In genomic region chr2:216012133-216012829, GRCh38 we compare ENCODE assay signal across 8 cellular contexts. TPM values are rescaled to one million over a fixed set of nuclear protein-coding genes. Genes with fewer than 3 reads are reported as not detected.
DNase-seq lines count a peak whose midpoint lies in the region; ATAC-seq and TF ChIP-seq lines count a peak whose summit lies in the region.

No MANE protein-coding gene starts in this region.

- POLR2A ChIA-PET in Caco-2 (lab: Charles Lee), result interaction anchor here (1.3 kb wide), 1 partner anchor 102 kb away, joined by 3 read pairs; no protein-coding TSS in a partner anchor

- no peaks in the 10 kb centered on the region for H3K36me3 Mint-ChIP-seq in Caco-2 (ENCODE audit: insufficient read depth, unreplicated experiment)

- intact Hi-C loops in Caco-2 (cut with micrococcal nuclease; ENCODE audit: unreplicated experiment), result loop anchor here (2.0 to 5.0 kb wide), 2 partner anchors 29 to 575 kb away; partner anchors contain the start of gene FN1

- 32 to 33% methylated on average over 6 of the region's 6 CpGs for WGBS in lung, 2 donors

- H3K4me2 ChIP-seq in KMS-11, result peak overlapping the region; percentile 89

- no peaks in the 10 kb centered on the region for H4K20me1 ChIP-seq in KMS-11 (ENCODE audit: insufficient read depth)

- DNase-seq in Caco-2 (peak; percentile 67 to 77), brain microvascular endothelial cell (no peak), lung (ENCODE audit: low spot score) (peak; percentile 67), MV-4-11 (lab: John Stamatoyannopoulos, UW) (no peak), hepatic stellate cell (ENCODE audit: low spot score) (no peak), NCI-H345 (lab: John Stamatoyannopoulos, UW) (no peak)

- peaks cover 41% of the 10 kb centered on the region for H3K79me2 ChIP-seq in KMS-11 (ENCODE audit: insufficient read depth, low read depth)

- H3K27me3 ChIP-seq in Caco-2 (replicated peaks; ENCODE audit: control insufficient read depth, insufficient read depth, low read length) (no peaks in the 10 kb centered on the region), KMS-11 (ENCODE audit: insufficient read depth, low read depth) (no peaks in the 10 kb centered on the region), brain microvascular endothelial cell (replicated peaks) (no peaks in the 10 kb centered on the region), lung (ENCODE audit: control insufficient read depth, insufficient read depth) (no peaks in the 10 kb centered on the region)

- H3K4me3 Mint-ChIP-seq in Caco-2 (ENCODE audit: unreplicated experiment), result peak overlapping the region; percentile 84

- peak in 1 of 2 experiments; percentile 29 for TF ChIP-seq CTCF in Caco-2 (IDR thresholded peaks at IDR 0.05; ENCODE audit: insufficient read depth in 1 of 2, low read depth in 1 of 2, low read length in 1 of 2, severe bottlenecking in 1 of 2, unreplicated experiment in 1 of 2)
- TF ChIP-seq CTCF in KMS-11 (conservative IDR thresholded peaks at IDR 0.05; ENCODE audit: low read depth, low read length), result no peak
- TF ChIP-seq CTCF in brain microvascular endothelial cell (IDR thresholded peaks at IDR 0.05; ENCODE audit: low read depth, low read length, missing control alignments), result peak; percentile 24
- no peak for TF ChIP-seq CTCF in lung (IDR thresholded peaks at IDR 0.05; ENCODE audit: control extremely low read depth, extremely low read depth)

- ATAC-seq in lung (ENCODE audit: insufficient read depth, low FRiP score) (peak; percentile 35), GM19324 (IDR thresholded peaks at IDR 0.05; ENCODE audit: low FRiP score, unreplicated experiment) (no peak)

- H3K4me1 ChIP-seq in Caco-2 (peaks cover 8% of the 10 kb centered on the region), KMS-11 (ENCODE audit: low read depth, poor library complexity, severe bottlenecking) (peaks cover 67% of the 10 kb centered on the region), lung (ENCODE audit: control insufficient read depth in 2 of 2, insufficient read depth in 2 of 2, low read length in 2 of 2) (peaks cover 0 to 5% of the 10 kb centered on the region in 2 donors)

- peaks cover 26% of the 10 kb centered on the region for H3K4me1 Mint-ChIP-seq in Caco-2 (ENCODE audit: low read depth, unreplicated experiment)

- H3K9me3 ChIP-seq in Caco-2, result no peaks in the 10 kb centered on the region
- no peaks in the 10 kb centered on the region for H3K9me3 ChIP-seq in lung (ENCODE audit: control insufficient read depth in 2 of 2, insufficient read depth in 1 of 2, low read length in 1 of 2)

- peak overlapping the region; percentile 70; the same call in 1 of the 2 replicates for H2AFZ ChIP-seq in KMS-11 (ENCODE audit: low read depth)

- no peaks in the 10 kb centered on the region for H3K27me3 Mint-ChIP-seq in Caco-2 (ENCODE audit: insufficient read depth, unreplicated experiment)

- CTCF ChIA-PET in Caco-2 (lab: Charles Lee), result interaction anchor here (1.0 to 2.4 kb wide), 3 partner anchors 9 to 17 kb away, joined by 4 to 8 read pairs (median 5); no protein-coding TSS in a partner anchor

- H3K27ac Mint-ChIP-seq in Caco-2 (ENCODE audit: unreplicated experiment), result peak overlapping the region; percentile 88

- peak overlapping the region; percentile 97 for H3K4me3 ChIP-seq in Caco-2 (ENCODE audit: low read depth, low read length)
- H3K4me3 ChIP-seq in KMS-11 (IDR thresholded peaks at IDR 0.05; ENCODE audit: insufficient read depth, low read depth, low read length), result peak overlapping the region; percentile 94
- H3K4me3 ChIP-seq in brain microvascular endothelial cell (ENCODE audit: low read depth, low read length), result peak overlapping the region; percentile 68
- no peak overlapping the region for H3K4me3 ChIP-seq in lung

- H3K36me3 ChIP-seq in Caco-2 (ENCODE audit: control insufficient read depth, insufficient read depth, low read length) (0 out of 2 replicates have a peak, but pooled peaks cover 2% of the 10 kb centered on the region), KMS-11 (ENCODE audit: insufficient read depth) (no peaks in the 10 kb centered on the region), brain microvascular endothelial cell (replicated peaks) (no peaks in the 10 kb centered on the region), lung (ENCODE audit: control insufficient read depth in 2 of 2, insufficient read depth in 2 of 2, low read length in 2 of 2) (no peaks in the 10 kb centered on the region)

- no peaks in the 10 kb centered on the region for H3K9me3 Mint-ChIP-seq in Caco-2 (ENCODE audit: unreplicated experiment)

- BruUV-seq in Caco-2 (replicated peaks; lab: Mats Ljungman, UMichigan), result TSS peak; percentile 57

- in situ Hi-C loops in brain microvascular endothelial cell (cut with HindIII; ENCODE audit: low pct_ligation_motif_present, low sequenced_read_pairs), result no loop called here

- H3K9ac ChIP-seq in KMS-11, result peak overlapping the region; percentile 89

- peak overlapping the region; percentile 62 for H3K27ac ChIP-seq in KMS-11
- H3K27ac ChIP-seq in brain microvascular endothelial cell, result no peak overlapping the region
- H3K27ac ChIP-seq in lung (ENCODE audit: low read depth in 1 of 2, low read length in 1 of 2), result peak overlapping the region in 1 of 2 donors; percentile 44

RNA-seq across cellular contexts. Expression of gene MREG, which starts 1.1 kb away (rescaled TPM):
- 41.7 and 43.8 TPM in 2 replicates for total RNA-seq in Caco-2 (2022)
- 10 to 100 TPM; 16.4 to 30.2 TPM for total RNA-seq in lung
- polyA plus RNA-seq in lung, result 1 to 10 TPM; 6.9 to 7.7 TPM

Comparison
In these comparisons a context has a peak if more than half of its experiments do, and no peak if none do; other contexts are left out.
1. DNase-seq: peak in Caco-2 (2 of 2) and lung (single experiment); none in brain microvascular endothelial cell (single experiment), MV-4-11 (single experiment), hepatic stellate cell (single experiment) and NCI-H345 (single experiment).